In the genomic region with DNA sequence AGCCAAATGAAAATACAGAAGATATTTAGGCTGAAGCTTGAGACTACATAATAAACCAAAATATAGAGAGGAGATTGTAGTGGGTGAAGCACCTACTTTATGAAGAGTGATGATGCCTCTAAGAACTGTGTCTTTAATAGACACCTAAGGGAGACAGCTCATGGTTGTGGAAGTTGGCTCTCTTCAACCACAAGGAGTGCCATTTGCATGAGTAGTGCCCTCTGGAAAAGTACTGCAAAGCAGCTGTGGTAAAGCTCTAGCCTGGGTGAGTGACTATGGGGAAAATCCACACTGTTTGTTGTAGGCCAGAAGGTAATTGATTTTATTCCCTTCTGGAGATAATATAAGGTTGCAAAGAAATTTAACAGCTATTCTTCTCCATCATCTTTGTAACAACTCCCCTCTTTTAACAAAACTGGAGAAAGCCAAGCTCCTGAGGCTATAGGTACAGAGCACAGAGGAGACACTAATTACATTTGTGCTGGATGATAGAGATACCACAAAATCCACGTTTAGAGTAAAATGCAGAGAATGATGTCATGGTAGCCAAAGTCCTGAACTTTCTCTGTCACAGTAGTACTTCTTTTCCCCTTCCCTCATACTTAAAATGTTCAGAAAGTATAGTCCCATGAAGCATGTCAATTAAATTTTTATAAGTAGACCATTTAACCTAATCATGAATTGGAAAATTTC, we compare ENCODE assay signal across 13 cellular contexts.
DNase-seq lines count a peak whose midpoint lies in the region; ATAC-seq and TF ChIP-seq lines count a peak whose summit lies in the region.
"Had no signal": no experiment of that assay in that cellular context is flagged by ENCODE, and none has a peak within 500 bp of the region (broad histone marks: within the 10 kb centered on the region; RNA-seq: fewer than 3 reads in every experiment).

No MANE protein-coding gene starts in this region.

- no peaks in the 10 kb centered on the region for H3K9me3 Mint-ChIP-seq in activated naive CD8-positive, alpha-beta T cell treated with anti-CD3 and anti-CD28 coated beads, Interleukin-2, amount 50 U/mL, for 24 hours
- no peaks in the 10 kb centered on the region for H3K9me3 Mint-ChIP-seq in type B pancreatic cell

- H3K27me3 Mint-ChIP-seq in activated naive CD8-positive, alpha-beta T cell treated with anti-CD3 and anti-CD28 coated beads, Interleukin-2, amount 50 U/mL, for 24 hours: no peaks in the 10 kb centered on the region
- H3K27me3 Mint-ChIP-seq in type B pancreatic cell: no peaks in the 10 kb centered on the region
- H3K27me3 Mint-ChIP-seq: activated CD8-positive, alpha-beta memory T cell treated with anti-CD3 and anti-CD28 coated beads, Interleukin-2, amount 10 ng/mL, durations not matched to agents 7 days and 5 days had no signal

- POLR2A ChIA-PET in HEK293T (lab: Yijun Ruan, JAX): no interaction called here

- ATAC-seq in activated naive CD8-positive, alpha-beta T cell treated with anti-CD3 and anti-CD28 coated beads, Interleukin-2, amount 50 U/mL, for 24 hours: peak; percentile 95
- ATAC-seq: activated CD8-positive, alpha-beta memory T cell treated with anti-CD3 and anti-CD28 coated beads, Interleukin-2, amount 10 ng/mL, durations not matched to agents 7 days and 5 days; natural killer cell had no signal

- in situ Hi-C loops in Caki2 (cut with HindIII; ENCODE audit: low pct_unique_long_range_greater_than_20kb, low sequenced_read_pairs): no loop called here

- DNase-seq in Caki2 (ENCODE audit: low read depth) (peak; percentile 21), HPDE6-E6E7 (ENCODE audit: extremely low spot score) (peak; percentile 12), kidney tubule cell (ENCODE audit: low spot score) (peak; percentile 89), HEK293T (ENCODE audit: extremely low spot score) (no peak), NCI-H345 treated with DMSO at 0.1 percent for 48 hours (lab: John Stamatoyannopoulos, UW; ENCODE audit: unreplicated experiment) (no peak), type B pancreatic cell (ENCODE audit: extremely low spot score, unreplicated experiment) (no peak), NCI-H2081 (lab: John Stamatoyannopoulos, UW) (no peak)
- DNase-seq in activated naive CD8-positive, alpha-beta T cell treated with anti-CD3 and anti-CD28 coated beads, Interleukin-2, amount 50 U/mL, for 24 hours: peak; percentile 3
- DNase-seq: activated CD8-positive, alpha-beta memory T cell treated with anti-CD3 and anti-CD28 coated beads, Interleukin-2, amount 10 ng/mL, durations not matched to agents 7 days and 5 days; DMS53; erythroblast; natural killer cell; NCI-H2029 had no signal

- peaks cover 48% of the 10 kb centered on the region for H3K36me3 Mint-ChIP-seq in activated naive CD8-positive, alpha-beta T cell treated with anti-CD3 and anti-CD28 coated beads, Interleukin-2, amount 50 U/mL, for 24 hours (ENCODE audit: low read depth)
- H3K36me3 Mint-ChIP-seq in type B pancreatic cell: no peaks in the 10 kb centered on the region
- H3K36me3 Mint-ChIP-seq: natural killer cell had no signal

- no peak for TF ChIP-seq CTCF in type B pancreatic cell (conservative IDR thresholded peaks at IDR 0.05)

- CTCF ChIA-PET in HEK293T (lab: Yijun Ruan, JAX): no interaction called here

- H3K4me3 Mint-ChIP-seq in activated naive CD8-positive, alpha-beta T cell treated with anti-CD3 and anti-CD28 coated beads, Interleukin-2, amount 50 U/mL, for 24 hours: no peak overlapping the region
- no peak overlapping the region for H3K4me3 Mint-ChIP-seq in type B pancreatic cell
- H3K4me3 Mint-ChIP-seq: activated CD8-positive, alpha-beta memory T cell treated with anti-CD3 and anti-CD28 coated beads, Interleukin-2, amount 10 ng/mL, durations not matched to agents 7 days and 5 days; natural killer cell had no signal

- peak overlapping the region; percentile 76 for H3K27ac Mint-ChIP-seq in activated naive CD8-positive, alpha-beta T cell treated with anti-CD3 and anti-CD28 coated beads, Interleukin-2, amount 50 U/mL, for 24 hours
- H3K27ac Mint-ChIP-seq in type B pancreatic cell: no peak overlapping the region
- H3K27ac Mint-ChIP-seq: activated CD8-positive, alpha-beta memory T cell treated with anti-CD3 and anti-CD28 coated beads, Interleukin-2, amount 10 ng/mL, durations not matched to agents 7 days and 5 days; natural killer cell had no signal

- peaks cover 20% of the 10 kb centered on the region for H3K4me1 Mint-ChIP-seq in activated naive CD8-positive, alpha-beta T cell treated with anti-CD3 and anti-CD28 coated beads, Interleukin-2, amount 50 U/mL, for 24 hours
- H3K4me1 Mint-ChIP-seq in type B pancreatic cell (ENCODE audit: unreplicated experiment): peaks cover 8% of the 10 kb centered on the region
- H3K4me1 Mint-ChIP-seq: natural killer cell had no signal

TF ChIP-seq in HEK293T, 16 proteins besides CTCF, POLR2A, EP300 and RAD21:
- TF ChIP-seq PKNOX1 (IDR thresholded peaks at IDR 0.05) (no peak), NFRKB (IDR thresholded peaks at IDR 0.05) (no peak), ARNT (IDR thresholded peaks at IDR 0.05) (no peak), ELF4 (IDR thresholded peaks at IDR 0.05) (no peak), SUZ12 (IDR thresholded peaks at IDR 0.05) (no peak), L3MBTL2 (conservative IDR thresholded peaks at IDR 0.05) (no peak), TARDBP (IDR thresholded peaks at IDR 0.05) (no peak), FOXA1 (IDR thresholded peaks at IDR 0.05) (no peak), BHLHE40 (IDR thresholded peaks at IDR 0.05; ENCODE audit: borderline replicate concordance) (no peak), CTBP1 (IDR thresholded peaks at IDR 0.05; ENCODE audit: borderline replicate concordance) (no peak), FOXM1 (IDR thresholded peaks at IDR 0.05; ENCODE audit: borderline replicate concordance) (no peak), LEF1 (IDR thresholded peaks at IDR 0.05; ENCODE audit: borderline replicate concordance) (no peak), HDGF (IDR thresholded peaks at IDR 0.05; ENCODE audit: borderline replicate concordance) (no peak), ZNF384 (IDR thresholded peaks at IDR 0.05) (no peak), FOXK2 (IDR thresholded peaks at IDR 0.05) (no peak)

Comparison
In these comparisons a context has a peak if more than half of its experiments do, and no peak if none do; other contexts are left out.
1. DNase-seq: peak in Caki2 (single experiment), HPDE6-E6E7 (single experiment), activated naive CD8-positive, alpha-beta T cell treated with anti-CD3 and anti-CD28 coated beads, Interleukin-2, amount 50 U/mL, for 24 hours (single experiment) and kidney tubule cell (single experiment); none in HEK293T (single experiment), NCI-H345 treated with DMSO at 0.1 percent for 48 hours (single experiment), type B pancreatic cell (single experiment) and NCI-H2081 (0 of 2).